Comparison of ENCODE assay signal across 8 cellular contexts in the genomic region with DNA sequence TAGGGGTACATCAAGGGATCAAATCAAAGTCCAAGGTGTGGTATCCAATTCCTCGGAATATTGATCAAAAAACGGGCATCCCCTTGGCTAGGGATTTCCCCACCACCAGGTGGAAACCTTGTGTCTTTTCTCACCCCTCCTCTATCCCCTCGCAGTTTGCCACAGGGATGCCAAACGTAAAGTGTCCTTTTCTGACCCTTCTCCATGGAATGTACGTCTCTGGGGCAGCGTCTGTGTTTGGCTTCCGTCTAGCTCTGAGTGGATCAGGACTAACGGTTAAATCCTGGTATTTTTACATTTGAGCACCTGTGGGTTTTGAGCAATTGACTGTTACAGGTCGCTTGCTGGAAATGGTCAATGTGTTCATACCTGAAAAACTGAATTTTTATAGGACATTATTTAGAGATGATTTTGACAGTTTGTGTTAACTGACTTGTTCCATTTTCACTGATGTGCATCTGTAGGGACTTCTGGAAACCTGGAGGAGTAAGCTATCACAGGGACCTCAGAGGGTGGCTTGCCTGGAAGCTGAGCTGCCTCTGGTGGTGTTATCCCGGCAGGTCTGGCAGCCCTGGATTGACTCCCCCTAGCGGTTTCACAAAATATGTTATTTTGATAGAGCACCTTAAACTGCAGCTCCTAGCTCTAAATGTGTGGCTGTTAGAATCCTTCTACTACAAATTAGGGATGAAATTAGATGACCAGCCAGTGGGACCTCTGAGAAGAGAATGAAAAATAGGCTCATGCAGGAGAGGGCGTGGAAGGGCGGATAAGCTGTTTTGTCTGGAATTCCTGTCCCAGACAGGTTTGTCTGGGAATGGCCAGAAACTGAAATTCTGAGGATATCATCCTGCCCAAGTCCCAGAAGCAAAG. TPM values are rescaled to one million over a fixed set of nuclear protein-coding genes. Genes with fewer than 3 reads are reported as not detected.
DNase-seq lines count a peak whose midpoint lies in the region; ATAC-seq, FAIRE-seq and TF ChIP-seq lines count a peak whose summit lies in the region.

No MANE protein-coding gene starts in this region.

- ATAC-seq in HG02981 (IDR thresholded peaks at IDR 0.05; ENCODE audit: unreplicated experiment), result peak; percentile 86

- peaks cover 23% of the 10 kb centered on the region for H3K4me1 ChIP-seq in keratinocyte (ENCODE audit: control insufficient read depth, extremely low read depth, insufficient read depth, low read length)

- peak overlapping the region; percentile 86 for H3K4me3 Mint-ChIP-seq in T-helper 2 cell treated with Interferon-gamma antibody and Interleukin-4, amounts not matched to agents 5 μg/mL and 100 μg/mL, for 36 hours

- TF ChIP-seq CTCF in AG04450 (IDR thresholded peaks at IDR 0.05; ENCODE audit: low read depth, low read length) (peak; percentile 92), keratinocyte (optimal IDR thresholded peaks at IDR 0.05 in 1 of 3, IDR thresholded peaks at IDR 0.05 in 1 of 3, conservative IDR thresholded peaks at IDR 0.05 in 1 of 3; ENCODE audit: extremely low read depth in 1 of 3, insufficient read depth in 2 of 3, low read length in 3 of 3) (peak; percentile 76 to 96 (median 90))

- no peaks in the 10 kb centered on the region for H3K27me3 Mint-ChIP-seq in T-helper 2 cell treated with Interferon-gamma antibody and Interleukin-4, amounts not matched to agents 5 μg/mL and 100 μg/mL, for 36 hours (ENCODE audit: low read depth)

- H3K36me3 ChIP-seq in keratinocyte (ENCODE audit: control insufficient read depth in 2 of 2, extremely low read depth in 1 of 2, insufficient read depth in 2 of 2, low read length in 2 of 2), result no peaks in the 10 kb centered on the region

- dilution Hi-C loops in keratinocyte (cut with MboI; ENCODE audit: extremely low pct_ligation_motif_present, low sequenced_read_pairs), result no loop called here

- no peaks in the 10 kb centered on the region for H3K79me2 ChIP-seq in keratinocyte (ENCODE audit: control insufficient read depth, insufficient read depth, low read length)

- CTCF ChIA-PET in AG04450 (lab: Charles Lee), result interaction anchor here (0.6 to 13.9 kb wide), 57 partner anchors 10 to 953 kb away, joined by 3 to 232 read pairs (median 4); a partner anchor contains a TSS

- no peak overlapping the region for H3K27ac ChIP-seq in AG04450 (ENCODE audit: low read depth, low read length)
- peak overlapping the region; percentile 87 for H3K27ac ChIP-seq in keratinocyte (ENCODE audit: control insufficient read depth, insufficient read depth, low read length)

- H3K36me3 Mint-ChIP-seq in T-helper 2 cell treated with Interferon-gamma antibody and Interleukin-4, amounts not matched to agents 5 μg/mL and 100 μg/mL, for 36 hours (ENCODE audit: low read depth), result no peaks in the 10 kb centered on the region

- no peaks in the 10 kb centered on the region for H4K20me1 ChIP-seq in keratinocyte (ENCODE audit: control insufficient read depth, extremely low read depth, insufficient read depth, low read length)

- H3K27me3 ChIP-seq in AG04450 (ENCODE audit: control insufficient read depth, insufficient read depth, low read length) (no peaks in the 10 kb centered on the region), keratinocyte (ENCODE audit: control insufficient read depth, extremely low read depth, insufficient read depth, low read length) (no peaks in the 10 kb centered on the region)

- peak overlapping the region; percentile 73 for H3K4me2 ChIP-seq in keratinocyte (ENCODE audit: control insufficient read depth, extremely low read depth, insufficient read depth, low read depth, low read length)

- no peaks in the 10 kb centered on the region for H3K9me3 ChIP-seq in AG04450 (ENCODE audit: control insufficient read depth, insufficient read depth, low read length)
- no peaks in the 10 kb centered on the region for H3K9me3 ChIP-seq in keratinocyte (ENCODE audit: control insufficient read depth, low read depth, low read length)

- DNase-seq in AG04450 (ENCODE audit: low read depth, low spot score) (peak; percentile 51), GM18507 (ENCODE audit: extremely low spot score, insufficient read length, low read depth) (peak; percentile 17), NCI-H2029 (lab: John Stamatoyannopoulos, UW) (peak; percentile 27), keratinocyte (ENCODE audit: low read depth, low spot score) (no peak)
- DNase-seq in T-helper 2 cell treated with Interferon-gamma antibody and Interleukin-4, amounts not matched to agents 5 μg/mL and 100 μg/mL, for 36 hours (ENCODE audit: low spot score), result peak; percentile 40
- peak; percentile 49 for DNase-seq in central memory CD4-positive, alpha-beta T cell
- DNase-seq in stimulated activated CD4-positive, alpha-beta T cell treated with anti-CD3 and anti-CD28 coated beads, Interleukin-4, amount 100 ng/mL, for 1 hour, result peak; percentile 19

- H3K27ac Mint-ChIP-seq in T-helper 2 cell treated with Interferon-gamma antibody and Interleukin-4, amounts not matched to agents 5 μg/mL and 100 μg/mL, for 36 hours, result peak overlapping the region; percentile 94

- no peaks in the 10 kb centered on the region for H3K9me1 ChIP-seq in keratinocyte (ENCODE audit: control insufficient read depth, extremely low read depth, insufficient read depth, low read length)

- peak overlapping the region; percentile 60 for H3K9ac ChIP-seq in keratinocyte (ENCODE audit: control insufficient read depth, extremely low read depth, insufficient read depth, low read length)

- peak; percentile 53 for FAIRE-seq in GM18507 (lab: Jason Lieb, UNC)
- peak; percentile 76 for FAIRE-seq in keratinocyte (lab: Jason Lieb, UNC)

- POLR2A ChIA-PET in AG04450 (lab: Yijun Ruan, JAX), result interaction anchor here (0.7 kb wide), 1 partner anchor 902 kb away, joined by 5 read pairs; no protein-coding TSS in a partner anchor

- H3K4me3 ChIP-seq in AG04450 (ENCODE audit: low read depth, low read length), result no peak overlapping the region
- peak overlapping the region in 2 of 3 experiments; percentile 49 to 61 for H3K4me3 ChIP-seq in keratinocyte (ENCODE audit: control insufficient read depth in 2 of 3, extremely low read depth in 1 of 3, insufficient read depth in 2 of 3, low read depth in 1 of 3, low read length in 3 of 3)

- peak overlapping the region; percentile 90 for H2AFZ ChIP-seq in keratinocyte (ENCODE audit: control insufficient read depth, low read length)

- H3K9me3 Mint-ChIP-seq in T-helper 2 cell treated with Interferon-gamma antibody and Interleukin-4, amounts not matched to agents 5 μg/mL and 100 μg/mL, for 36 hours, result no peaks in the 10 kb centered on the region

- peaks cover 27% of the 10 kb centered on the region for H3K4me1 Mint-ChIP-seq in T-helper 2 cell treated with Interferon-gamma antibody and Interleukin-4, amounts not matched to agents 5 μg/mL and 100 μg/mL, for 36 hours (ENCODE audit: low read depth)

RNA-seq across cellular contexts. Expression of a gene that starts 8.8 kb away (rescaled TPM):
- polyA plus RNA-seq in AG04450 (2011; rRNA removed), result 19.3 and 21.9 TPM in 2 replicates
- polyA minus RNA-seq in AG04450 (2011; rRNA and poly(A)+ RNA removed), result 6.6 and 7.4 TPM in 2 replicates
- polyA plus RNA-seq in keratinocyte, result 42.9 to 57.6 TPM (median 43.7 TPM) in 3 replicates
- 24.6 TPM for polyA plus RNA-seq in keratinocyte (2011; ENCODE audit: low read depth)
- 34.6 and 53.1 TPM in 2 replicates for polyA plus RNA-seq in keratinocyte (2011; cell fraction: cytosol; rRNA removed)
- polyA plus RNA-seq in keratinocyte (2011; cell fraction: nucleus; rRNA removed), result 43.3 and 67.4 TPM in 2 replicates
- polyA plus RNA-seq in keratinocyte (2012; ENCODE audit: low replicate concordance), result 36.2 and 44.2 TPM in 2 replicates
- polyA minus RNA-seq in keratinocyte, result 3.9 to 21.6 TPM (median 12.9 TPM) in 3 replicates
- 8.4 TPM for polyA minus RNA-seq in keratinocyte (2011; cell fraction: cytosol; rRNA and poly(A)+ RNA removed)
- polyA minus RNA-seq in keratinocyte (2011; cell fraction: nucleus; rRNA and poly(A)+ RNA removed), result 10.0 and 10.2 TPM in 2 replicates
